In the genomic region with DNA sequence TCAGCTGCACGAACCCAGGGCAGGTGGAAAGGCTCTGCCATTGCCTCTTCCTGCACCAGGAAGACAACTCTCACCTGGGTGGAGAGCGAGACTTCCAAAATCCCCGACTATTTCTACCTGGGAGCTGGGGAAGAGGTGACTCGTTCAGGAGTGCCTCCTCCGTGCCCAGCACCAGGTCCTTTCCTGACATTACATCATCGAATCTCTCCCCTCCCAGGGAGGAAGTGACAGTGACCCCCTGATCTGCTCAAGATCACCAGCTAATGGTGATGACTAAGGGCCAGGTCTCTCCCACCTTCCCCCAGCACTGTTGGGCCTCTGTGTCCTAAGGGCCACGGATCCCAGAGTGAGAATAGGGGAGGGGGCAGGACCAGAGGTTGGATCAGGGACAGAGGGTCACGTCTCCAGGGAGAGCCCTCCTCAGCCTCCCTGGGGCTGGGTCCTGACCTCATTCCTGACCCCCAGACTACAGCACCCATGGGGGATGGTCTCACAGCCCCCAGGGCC, we compare ENCODE assay signal across 1 cellular context.
TF ChIP-seq lines count a peak whose summit lies in the region.

No MANE protein-coding gene starts in this region.

TF ChIP-seq in H1, 55 proteins besides CTCF, POLR2A, EP300 and RAD21:
- no peak for TF ChIP-seq SP4 (IDR thresholded peaks at IDR 0.05; ENCODE audit: low read length)
- TF ChIP-seq BCL11A (IDR thresholded peaks at IDR 0.05; ENCODE audit: low read depth in 2 of 2, low read length in 2 of 2): no peak
- TF ChIP-seq ZNF274 (IDR thresholded peaks at IDR 0.05; ENCODE audit: borderline replicate concordance, extremely low read depth, low read length): no peak
- TF ChIP-seq, protein P1, sequence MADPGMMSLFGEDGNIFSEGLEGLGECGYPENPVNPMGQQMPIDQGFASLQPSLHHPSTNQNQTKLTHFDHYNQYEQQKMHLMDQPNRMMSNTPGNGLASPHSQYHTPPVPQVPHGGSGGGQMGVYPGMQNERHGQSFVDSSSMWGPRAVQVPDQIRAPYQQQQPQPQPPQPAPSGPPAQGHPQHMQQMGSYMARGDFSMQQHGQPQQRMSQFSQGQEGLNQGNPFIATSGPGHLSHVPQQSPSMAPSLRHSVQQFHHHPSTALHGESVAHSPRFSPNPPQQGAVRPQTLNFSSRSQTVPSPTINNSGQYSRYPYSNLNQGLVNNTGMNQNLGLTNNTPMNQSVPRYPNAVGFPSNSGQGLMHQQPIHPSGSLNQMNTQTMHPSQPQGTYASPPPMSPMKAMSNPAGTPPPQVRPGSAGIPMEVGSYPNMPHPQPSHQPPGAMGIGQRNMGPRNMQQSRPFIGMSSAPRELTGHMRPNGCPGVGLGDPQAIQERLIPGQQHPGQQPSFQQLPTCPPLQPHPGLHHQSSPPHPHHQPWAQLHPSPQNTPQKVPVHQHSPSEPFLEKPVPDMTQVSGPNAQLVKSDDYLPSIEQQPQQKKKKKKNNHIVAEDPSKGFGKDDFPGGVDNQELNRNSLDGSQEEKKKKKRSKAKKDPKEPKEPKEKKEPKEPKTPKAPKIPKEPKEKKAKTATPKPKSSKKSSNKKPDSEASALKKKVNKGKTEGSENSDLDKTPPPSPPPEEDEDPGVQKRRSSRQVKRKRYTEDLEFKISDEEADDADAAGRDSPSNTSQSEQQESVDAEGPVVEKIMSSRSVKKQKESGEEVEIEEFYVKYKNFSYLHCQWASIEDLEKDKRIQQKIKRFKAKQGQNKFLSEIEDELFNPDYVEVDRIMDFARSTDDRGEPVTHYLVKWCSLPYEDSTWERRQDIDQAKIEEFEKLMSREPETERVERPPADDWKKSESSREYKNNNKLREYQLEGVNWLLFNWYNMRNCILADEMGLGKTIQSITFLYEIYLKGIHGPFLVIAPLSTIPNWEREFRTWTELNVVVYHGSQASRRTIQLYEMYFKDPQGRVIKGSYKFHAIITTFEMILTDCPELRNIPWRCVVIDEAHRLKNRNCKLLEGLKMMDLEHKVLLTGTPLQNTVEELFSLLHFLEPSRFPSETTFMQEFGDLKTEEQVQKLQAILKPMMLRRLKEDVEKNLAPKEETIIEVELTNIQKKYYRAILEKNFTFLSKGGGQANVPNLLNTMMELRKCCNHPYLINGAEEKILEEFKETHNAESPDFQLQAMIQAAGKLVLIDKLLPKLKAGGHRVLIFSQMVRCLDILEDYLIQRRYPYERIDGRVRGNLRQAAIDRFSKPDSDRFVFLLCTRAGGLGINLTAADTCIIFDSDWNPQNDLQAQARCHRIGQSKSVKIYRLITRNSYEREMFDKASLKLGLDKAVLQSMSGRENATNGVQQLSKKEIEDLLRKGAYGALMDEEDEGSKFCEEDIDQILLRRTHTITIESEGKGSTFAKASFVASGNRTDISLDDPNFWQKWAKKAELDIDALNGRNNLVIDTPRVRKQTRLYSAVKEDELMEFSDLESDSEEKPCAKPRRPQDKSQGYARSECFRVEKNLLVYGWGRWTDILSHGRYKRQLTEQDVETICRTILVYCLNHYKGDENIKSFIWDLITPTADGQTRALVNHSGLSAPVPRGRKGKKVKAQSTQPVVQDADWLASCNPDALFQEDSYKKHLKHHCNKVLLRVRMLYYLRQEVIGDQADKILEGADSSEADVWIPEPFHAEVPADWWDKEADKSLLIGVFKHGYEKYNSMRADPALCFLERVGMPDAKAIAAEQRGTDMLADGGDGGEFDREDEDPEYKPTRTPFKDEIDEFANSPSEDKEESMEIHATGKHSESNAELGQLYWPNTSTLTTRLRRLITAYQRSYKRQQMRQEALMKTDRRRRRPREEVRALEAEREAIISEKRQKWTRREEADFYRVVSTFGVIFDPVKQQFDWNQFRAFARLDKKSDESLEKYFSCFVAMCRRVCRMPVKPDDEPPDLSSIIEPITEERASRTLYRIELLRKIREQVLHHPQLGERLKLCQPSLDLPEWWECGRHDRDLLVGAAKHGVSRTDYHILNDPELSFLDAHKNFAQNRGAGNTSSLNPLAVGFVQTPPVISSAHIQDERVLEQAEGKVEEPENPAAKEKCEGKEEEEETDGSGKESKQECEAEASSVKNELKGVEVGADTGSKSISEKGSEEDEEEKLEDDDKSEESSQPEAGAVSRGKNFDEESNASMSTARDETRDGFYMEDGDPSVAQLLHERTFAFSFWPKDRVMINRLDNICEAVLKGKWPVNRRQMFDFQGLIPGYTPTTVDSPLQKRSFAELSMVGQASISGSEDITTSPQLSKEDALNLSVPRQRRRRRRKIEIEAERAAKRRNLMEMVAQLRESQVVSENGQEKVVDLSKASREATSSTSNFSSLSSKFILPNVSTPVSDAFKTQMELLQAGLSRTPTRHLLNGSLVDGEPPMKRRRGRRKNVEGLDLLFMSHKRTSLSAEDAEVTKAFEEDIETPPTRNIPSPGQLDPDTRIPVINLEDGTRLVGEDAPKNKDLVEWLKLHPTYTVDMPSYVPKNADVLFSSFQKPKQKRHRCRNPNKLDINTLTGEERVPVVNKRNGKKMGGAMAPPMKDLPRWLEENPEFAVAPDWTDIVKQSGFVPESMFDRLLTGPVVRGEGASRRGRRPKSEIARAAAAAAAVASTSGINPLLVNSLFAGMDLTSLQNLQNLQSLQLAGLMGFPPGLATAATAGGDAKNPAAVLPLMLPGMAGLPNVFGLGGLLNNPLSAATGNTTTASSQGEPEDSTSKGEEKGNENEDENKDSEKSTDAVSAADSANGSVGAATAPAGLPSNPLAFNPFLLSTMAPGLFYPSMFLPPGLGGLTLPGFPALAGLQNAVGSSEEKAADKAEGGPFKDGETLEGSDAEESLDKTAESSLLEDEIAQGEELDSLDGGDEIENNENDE (IDR thresholded peaks at IDR 0.05; ENCODE audit: insufficient replicate concordance, low read length): no peak
TF ChIP-seq in H1: peak in this region for 0.
